ENCODE assay signal across 11 cellular contexts in the genomic region with DNA sequence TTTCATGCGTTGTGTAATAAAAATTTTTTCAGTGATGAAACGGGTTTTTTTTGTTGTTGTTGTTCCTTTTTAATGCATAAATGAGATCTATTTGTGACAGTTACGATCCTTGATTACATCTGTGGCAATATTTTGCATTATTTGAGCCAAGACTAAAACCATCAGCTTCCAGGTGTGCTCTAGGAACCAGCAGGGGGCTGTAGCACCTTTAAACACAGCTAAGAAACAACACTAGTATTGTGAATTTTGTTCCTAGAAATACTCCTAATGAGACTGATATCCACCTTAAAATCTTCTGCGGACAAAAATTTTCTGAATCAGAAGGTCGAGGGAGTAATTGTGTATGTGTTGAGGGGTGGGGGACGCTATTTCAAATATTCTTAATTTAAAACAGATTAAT. TPM values are rescaled to one million over a fixed set of nuclear protein-coding genes. Genes with fewer than 3 reads are reported as not detected.
DNase-seq lines count a peak whose midpoint lies in the region; ATAC-seq and TF ChIP-seq lines count a peak whose summit lies in the region.
"Had no signal": no experiment of that assay in that cellular context is flagged by ENCODE, and none has a peak within 500 bp of the region (broad histone marks: within the 10 kb centered on the region; RNA-seq: fewer than 3 reads in every experiment).

No MANE protein-coding gene starts in this region.

- no peaks in the 10 kb centered on the region for H3K27me3 ChIP-seq in heart right ventricle
- no peaks in the 10 kb centered on the region for H3K27me3 ChIP-seq in Panc1 (ENCODE audit: control insufficient read depth, insufficient read depth, low read length)

- no peak overlapping the region for H3K27ac Mint-ChIP-seq in activated T-helper 17 cell treated with anti-CD3 and anti-CD28 coated beads, Interleukin-2, amount 50 U/mL, for 72 hours

- H3K4me1 ChIP-seq in heart right ventricle: no peaks in the 10 kb centered on the region
- no peaks in the 10 kb centered on the region for H3K4me1 ChIP-seq in Panc1 (ENCODE audit: control insufficient read depth, insufficient read depth, low read length)

- no peaks in the 10 kb centered on the region for H3K27me3 Mint-ChIP-seq in activated T-helper 17 cell treated with anti-CD3 and anti-CD28 coated beads, Interleukin-2, amount 50 U/mL, for 72 hours
- H3K27me3 Mint-ChIP-seq: central memory CD8-positive, alpha-beta T cell had no signal

- peak in 5 of 9 donors; percentile 9 to 38 (median 28) for TF ChIP-seq CTCF in heart right ventricle (IDR thresholded peaks at IDR 0.05)
- TF ChIP-seq CTCF in Panc1 (IDR thresholded peaks at IDR 0.05): peak; percentile 69; the same call in 1 of the 2 replicates
- peak; percentile 42 for TF ChIP-seq CTCF in fibroblast of the aortic adventitia (IDR thresholded peaks at IDR 0.05; ENCODE audit: insufficient read depth, low read length)

- no peaks in the 10 kb centered on the region for H3K4me1 Mint-ChIP-seq in activated T-helper 17 cell treated with anti-CD3 and anti-CD28 coated beads, Interleukin-2, amount 50 U/mL, for 72 hours
- H3K4me1 Mint-ChIP-seq: central memory CD8-positive, alpha-beta T cell had no signal

- H3K36me3 Mint-ChIP-seq in activated T-helper 17 cell treated with anti-CD3 and anti-CD28 coated beads, Interleukin-2, amount 50 U/mL, for 72 hours (ENCODE audit: low read depth): peaks cover 100% of the 10 kb centered on the region

- no peaks in the 10 kb centered on the region for H3K9me3 ChIP-seq in heart right ventricle
- no peaks in the 10 kb centered on the region for H3K9me3 ChIP-seq in Panc1 (ENCODE audit: control insufficient read depth, insufficient read depth, low read depth, low read length)

- H3K9me3 Mint-ChIP-seq in activated T-helper 17 cell treated with anti-CD3 and anti-CD28 coated beads, Interleukin-2, amount 50 U/mL, for 72 hours: no peaks in the 10 kb centered on the region
- H3K9me3 Mint-ChIP-seq: central memory CD8-positive, alpha-beta T cell had no signal

- ATAC-seq in heart right ventricle (no peak), left cardiac atrium (no peak), Panc1 (no peak), GM21447 (IDR thresholded peaks at IDR 0.05; ENCODE audit: unreplicated experiment) (no peak), GM19035 (IDR thresholded peaks at IDR 0.05; ENCODE audit: unreplicated experiment) (no peak)
- no peak for ATAC-seq in activated T-helper 17 cell treated with anti-CD3 and anti-CD28 coated beads, Interleukin-2, amount 50 U/mL, for 72 hours (replicated peaks)

- H3K27ac ChIP-seq in heart right ventricle (no peak overlapping the region), Panc1 (ENCODE audit: low read length) (no peak overlapping the region)
- H3K27ac ChIP-seq: SK-N-MC had no signal

- 88 to 89% methylated on average over 6 of the region's 6 CpGs for WGBS in heart right ventricle, 2 donors

- H3K4me3 ChIP-seq in heart right ventricle (no peak overlapping the region), Panc1 (ENCODE audit: low read depth in 2 of 2, low read length in 2 of 2) (no peak overlapping the region), fibroblast of the aortic adventitia (ENCODE audit: low read depth, low read length) (no peak overlapping the region)
- H3K4me3 ChIP-seq: SK-N-MC had no signal

- intact Hi-C loops in heart right ventricle (cut with DNase I): loop anchor here in 2 of 10 donors (10.0 kb wide), 2 partner anchors 58 to 108 kb away; no protein-coding TSS in a partner anchor
- intact Hi-C loops in left cardiac atrium (cut with DNase I): no loop called here
- intact Hi-C loops in Panc1 (cut with micrococcal nuclease; ENCODE audit: unreplicated experiment): loop anchor here (2.0 kb wide), 1 partner anchor 56 kb away; no protein-coding TSS in a partner anchor

- POLR2A ChIA-PET in Panc1 (lab: Charles Lee): no interaction called here

- in situ Hi-C loops in Panc1 (cut with HindIII; ENCODE audit: low pct_unique_long_range_greater_than_20kb, low sequenced_read_pairs): no loop called here

- BruUV-seq in Panc1 (replicated peaks; lab: Mats Ljungman, UMichigan): no TSS peak

- CTCF ChIA-PET in Panc1 (lab: Charles Lee): interaction anchor here (0.6 to 1.0 kb wide), 4 partner anchors 54 to 437 kb away, joined by 3 to 9 read pairs (median 6); no protein-coding TSS in a partner anchor

- DNase-seq in heart right ventricle: no peak
- DNase-seq in left cardiac atrium: no peak
- peak; percentile 8 for DNase-seq in Panc1 (ENCODE audit: low read depth, low spot score)
- DNase-seq in fibroblast of the aortic adventitia (ENCODE audit: low read depth): peak; percentile 18
- no peak for DNase-seq in NCI-H2081 treated with DMSO at 0.1 percent for 48 hours (lab: John Stamatoyannopoulos, UW)
- DNase-seq: NCI-H1092 treated with DMSO at 0.1 percent for 48 hours had no signal

- H3K36me3 ChIP-seq in heart right ventricle (peaks cover 0 to 100% (median 70%) of the 10 kb centered on the region in 9 donors), Panc1 (ENCODE audit: control insufficient read depth, insufficient read depth, low read length) (peaks cover 66% of the 10 kb centered on the region)

- no peak overlapping the region for H3K4me3 Mint-ChIP-seq in activated T-helper 17 cell treated with anti-CD3 and anti-CD28 coated beads, Interleukin-2, amount 50 U/mL, for 72 hours
- H3K4me3 Mint-ChIP-seq: central memory CD8-positive, alpha-beta T cell had no signal

RNA-seq across cellular contexts. Expression of a gene that starts 52.6 kb away (rescaled TPM):
- under 1 TPM; 0.21 to 0.67 (median 0.45) TPM for total RNA-seq in heart right ventricle
- polyA plus RNA-seq in heart right ventricle: under 1 TPM; 0.30 to 0.66 TPM
- under 1 TPM; 0.53 to 0.81 TPM for total RNA-seq in left cardiac atrium
- 1.5 TPM for total RNA-seq in Panc1 (2021; ENCODE audit: unreplicated experiment)
- polyA plus RNA-seq in Panc1 (2012; ENCODE audit: insufficient read length): 2.0 TPM
- total RNA-seq in fibroblast of the aortic adventitia (ENCODE audit: low replicate concordance): 1.2 and 1.8 TPM in 2 replicates
- total RNA-seq in activated T-helper 17 cell treated with anti-CD3 and anti-CD28 coated beads, Interleukin-2, amount 50 U/mL, for 72 hours: under 1 TPM; 0.37 to 0.65 TPM

RNA-seq across cellular contexts. Expression of a gene that starts 58.4 kb away (rescaled TPM):
- total RNA-seq in heart right ventricle (10 to 100 TPM; 11.8 to 21.1 (median 14.3) TPM), left cardiac atrium (10 to 100 TPM; 16.5 to 20.9 TPM), Panc1 (2021; ENCODE audit: unreplicated experiment) (46.2 TPM), fibroblast of the aortic adventitia (ENCODE audit: low replicate concordance) (41.5 and 51.2 TPM in 2 replicates)
- polyA plus RNA-seq in heart right ventricle: 1 to 10 TPM; 4.7 to 6.4 TPM
- 22.3 TPM for polyA plus RNA-seq in Panc1 (2012; ENCODE audit: insufficient read length)
- 10 to 100 TPM; 25.6 to 30.7 TPM for total RNA-seq in activated T-helper 17 cell treated with anti-CD3 and anti-CD28 coated beads, Interleukin-2, amount 50 U/mL, for 72 hours

Comparison
In these comparisons a context has a peak if more than half of its experiments do, and no peak if none do; other contexts are left out.
1. DNase-seq: peak in Panc1 (single experiment) and fibroblast of the aortic adventitia (single experiment); none in heart right ventricle (0 of 2), left cardiac atrium (single experiment) and NCI-H2081 treated with DMSO at 0.1 percent for 48 hours (single experiment).
2. Peak in every context shown above with its lines, with median percentiles within 50 percentile points of each other: CTCF ChIP-seq.